Comparison of ENCODE assay signal across 1 cellular context in genomic region chr1:89994805-89995594, GRCh38.
A peak's percentile ranks its signal among the peaks of the same experiment; 100 is the strongest.
TF ChIP-seq lines count a peak whose summit lies in the region.

A gene with protein sequence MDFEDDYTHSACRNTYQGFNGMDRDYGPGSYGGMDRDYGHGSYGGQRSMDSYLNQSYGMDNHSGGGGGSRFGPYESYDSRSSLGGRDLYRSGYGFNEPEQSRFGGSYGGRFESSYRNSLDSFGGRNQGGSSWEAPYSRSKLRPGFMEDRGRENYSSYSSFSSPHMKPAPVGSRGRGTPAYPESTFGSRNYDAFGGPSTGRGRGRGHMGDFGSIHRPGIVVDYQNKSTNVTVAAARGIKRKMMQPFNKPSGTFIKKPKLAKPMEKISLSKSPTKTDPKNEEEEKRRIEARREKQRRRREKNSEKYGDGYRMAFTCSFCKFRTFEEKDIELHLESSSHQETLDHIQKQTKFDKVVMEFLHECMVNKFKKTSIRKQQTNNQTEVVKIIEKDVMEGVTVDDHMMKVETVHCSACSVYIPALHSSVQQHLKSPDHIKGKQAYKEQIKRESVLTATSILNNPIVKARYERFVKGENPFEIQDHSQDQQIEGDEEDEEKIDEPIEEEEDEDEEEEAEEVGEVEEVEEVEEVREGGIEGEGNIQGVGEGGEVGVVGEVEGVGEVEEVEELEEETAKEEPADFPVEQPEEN (plus strand): TSS chr1:89995110. CDS start chr1:89995258, 148 bp downstream.

TF ChIP-seq in HepG2, 621 proteins besides CTCF, POLR2A, EP300 and RAD21 (continued from another document and continues in another):
- TF ChIP-seq, protein P1, sequence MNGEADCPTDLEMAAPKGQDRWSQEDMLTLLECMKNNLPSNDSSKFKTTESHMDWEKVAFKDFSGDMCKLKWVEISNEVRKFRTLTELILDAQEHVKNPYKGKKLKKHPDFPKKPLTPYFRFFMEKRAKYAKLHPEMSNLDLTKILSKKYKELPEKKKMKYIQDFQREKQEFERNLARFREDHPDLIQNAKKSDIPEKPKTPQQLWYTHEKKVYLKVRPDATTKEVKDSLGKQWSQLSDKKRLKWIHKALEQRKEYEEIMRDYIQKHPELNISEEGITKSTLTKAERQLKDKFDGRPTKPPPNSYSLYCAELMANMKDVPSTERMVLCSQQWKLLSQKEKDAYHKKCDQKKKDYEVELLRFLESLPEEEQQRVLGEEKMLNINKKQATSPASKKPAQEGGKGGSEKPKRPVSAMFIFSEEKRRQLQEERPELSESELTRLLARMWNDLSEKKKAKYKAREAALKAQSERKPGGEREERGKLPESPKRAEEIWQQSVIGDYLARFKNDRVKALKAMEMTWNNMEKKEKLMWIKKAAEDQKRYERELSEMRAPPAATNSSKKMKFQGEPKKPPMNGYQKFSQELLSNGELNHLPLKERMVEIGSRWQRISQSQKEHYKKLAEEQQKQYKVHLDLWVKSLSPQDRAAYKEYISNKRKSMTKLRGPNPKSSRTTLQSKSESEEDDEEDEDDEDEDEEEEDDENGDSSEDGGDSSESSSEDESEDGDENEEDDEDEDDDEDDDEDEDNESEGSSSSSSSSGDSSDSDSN (CRISPR knock-in tag; IDR thresholded peaks at IDR 0.05): peak; percentile 98
- TF ChIP-seq, protein P2, sequence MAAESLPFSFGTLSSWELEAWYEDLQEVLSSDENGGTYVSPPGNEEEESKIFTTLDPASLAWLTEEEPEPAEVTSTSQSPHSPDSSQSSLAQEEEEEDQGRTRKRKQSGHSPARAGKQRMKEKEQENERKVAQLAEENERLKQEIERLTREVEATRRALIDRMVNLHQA (CRISPR knock-in tag; IDR thresholded peaks at IDR 0.05): no peak
- TF ChIP-seq ZNF296 (CRISPR knock-in tag; conservative IDR thresholded peaks at IDR 0.05) (peak; percentile 77; the same call in 1 of the 2 replicates), PHF8 (CRISPR knock-in tag; IDR thresholded peaks at IDR 0.05) (peak; percentile 99), MTA1 (CRISPR knock-in tag; IDR thresholded peaks at IDR 0.05; ENCODE audit: borderline replicate concordance) (peak; percentile 83; the same call in 1 of the 2 replicates), NCOA5 (CRISPR knock-in tag; IDR thresholded peaks at IDR 0.05) (no peak), POLR2G (IDR thresholded peaks at IDR 0.05; ENCODE audit: low read depth, low read length) (peak; percentile 97), ZSCAN21 (CRISPR knock-in tag; IDR thresholded peaks at IDR 0.05; ENCODE audit: borderline replicate concordance) (peak; percentile 93), ATF7-NPFF (CRISPR knock-in tag; IDR thresholded peaks at IDR 0.05; ENCODE audit: low read depth) (peak; percentile 51; the same call in 1 of the 2 replicates), ZNF790 (CRISPR knock-in tag; IDR thresholded peaks at IDR 0.05; ENCODE audit: borderline replicate concordance) (no peak), MAZ (IDR thresholded peaks at IDR 0.05; ENCODE audit: borderline replicate concordance, low read depth, low read length) (0 out of 2 replicates have a peak, but pooled peaks have one; percentile 27), MAZ (CRISPR knock-in tag; IDR thresholded peaks at IDR 0.05; ENCODE audit: low read depth) (peak; percentile 83), RARA (CRISPR knock-in tag; IDR thresholded peaks at IDR 0.05) (no peak), RBAK (CRISPR knock-in tag; IDR thresholded peaks at IDR 0.05) (0 out of 2 replicates have a peak, but pooled peaks have one; percentile 60), GTF2F1 (IDR thresholded peaks at IDR 0.05; ENCODE audit: low read length) (no peak), ONECUT2 (CRISPR knock-in tag; IDR thresholded peaks at IDR 0.05) (no peak), ZBTB46 (CRISPR knock-in tag; IDR thresholded peaks at IDR 0.05; ENCODE audit: borderline replicate concordance) (no peak), ZBTB42 (CRISPR knock-in tag; IDR thresholded peaks at IDR 0.05) (peak; percentile 83; the same call in 1 of the 2 replicates), RBM39 (IDR thresholded peaks at IDR 0.05; ENCODE audit: low read depth, low read length, poor library complexity, severe bottlenecking) (peak; percentile 77), MBD4 (IDR thresholded peaks at IDR 0.05; ENCODE audit: borderline replicate concordance, low read length) (no peak), CREM (IDR thresholded peaks at IDR 0.05) (no peak; the same call in 1 of the 2 replicates), CREM (CRISPR knock-in tag; IDR thresholded peaks at IDR 0.05) (no peak), ZMYM3 (CRISPR knock-in tag; IDR thresholded peaks at IDR 0.05) (0 out of 2 replicates have a peak, but pooled peaks have one; percentile 26), TSC22D2 (CRISPR knock-in tag; IDR thresholded peaks at IDR 0.05; ENCODE audit: borderline replicate concordance) (peak; percentile 75), ZNF619 (CRISPR knock-in tag; IDR thresholded peaks at IDR 0.05) (peak; percentile 76; the same call in 1 of the 2 replicates), STAT5B (CRISPR knock-in tag; IDR thresholded peaks at IDR 0.05) (no peak)
- TF ChIP-seq, protein P3, sequence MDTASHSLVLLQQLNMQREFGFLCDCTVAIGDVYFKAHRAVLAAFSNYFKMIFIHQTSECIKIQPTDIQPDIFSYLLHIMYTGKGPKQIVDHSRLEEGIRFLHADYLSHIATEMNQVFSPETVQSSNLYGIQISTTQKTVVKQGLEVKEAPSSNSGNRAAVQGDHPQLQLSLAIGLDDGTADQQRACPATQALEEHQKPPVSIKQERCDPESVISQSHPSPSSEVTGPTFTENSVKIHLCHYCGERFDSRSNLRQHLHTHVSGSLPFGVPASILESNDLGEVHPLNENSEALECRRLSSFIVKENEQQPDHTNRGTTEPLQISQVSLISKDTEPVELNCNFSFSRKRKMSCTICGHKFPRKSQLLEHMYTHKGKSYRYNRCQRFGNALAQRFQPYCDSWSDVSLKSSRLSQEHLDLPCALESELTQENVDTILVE (CRISPR knock-in tag; IDR thresholded peaks at IDR 0.05): peak; percentile 72; the same call in 1 of the 2 replicates
- TF ChIP-seq, protein P4, sequence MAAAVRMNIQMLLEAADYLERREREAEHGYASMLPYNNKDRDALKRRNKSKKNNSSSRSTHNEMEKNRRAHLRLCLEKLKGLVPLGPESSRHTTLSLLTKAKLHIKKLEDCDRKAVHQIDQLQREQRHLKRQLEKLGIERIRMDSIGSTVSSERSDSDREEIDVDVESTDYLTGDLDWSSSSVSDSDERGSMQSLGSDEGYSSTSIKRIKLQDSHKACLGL (CRISPR knock-in tag; IDR thresholded peaks at IDR 0.05): peak; percentile 62; the same call in 1 of the 2 replicates
- TF ChIP-seq, protein P5, sequence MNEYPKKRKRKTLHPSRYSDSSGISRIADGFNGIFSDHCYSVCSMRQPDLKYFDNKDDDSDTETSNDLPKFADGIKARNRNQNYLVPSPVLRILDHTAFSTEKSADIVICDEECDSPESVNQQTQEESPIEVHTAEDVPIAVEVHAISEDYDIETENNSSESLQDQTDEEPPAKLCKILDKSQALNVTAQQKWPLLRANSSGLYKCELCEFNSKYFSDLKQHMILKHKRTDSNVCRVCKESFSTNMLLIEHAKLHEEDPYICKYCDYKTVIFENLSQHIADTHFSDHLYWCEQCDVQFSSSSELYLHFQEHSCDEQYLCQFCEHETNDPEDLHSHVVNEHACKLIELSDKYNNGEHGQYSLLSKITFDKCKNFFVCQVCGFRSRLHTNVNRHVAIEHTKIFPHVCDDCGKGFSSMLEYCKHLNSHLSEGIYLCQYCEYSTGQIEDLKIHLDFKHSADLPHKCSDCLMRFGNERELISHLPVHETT (CRISPR knock-in tag; conservative IDR thresholded peaks at IDR 0.05): peak; percentile 77
- TF ChIP-seq, protein P6, sequence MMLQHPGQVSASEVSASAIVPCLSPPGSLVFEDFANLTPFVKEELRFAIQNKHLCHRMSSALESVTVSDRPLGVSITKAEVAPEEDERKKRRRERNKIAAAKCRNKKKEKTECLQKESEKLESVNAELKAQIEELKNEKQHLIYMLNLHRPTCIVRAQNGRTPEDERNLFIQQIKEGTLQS (CRISPR knock-in tag; IDR thresholded peaks at IDR 0.05): no peak
- TF ChIP-seq, protein P7, sequence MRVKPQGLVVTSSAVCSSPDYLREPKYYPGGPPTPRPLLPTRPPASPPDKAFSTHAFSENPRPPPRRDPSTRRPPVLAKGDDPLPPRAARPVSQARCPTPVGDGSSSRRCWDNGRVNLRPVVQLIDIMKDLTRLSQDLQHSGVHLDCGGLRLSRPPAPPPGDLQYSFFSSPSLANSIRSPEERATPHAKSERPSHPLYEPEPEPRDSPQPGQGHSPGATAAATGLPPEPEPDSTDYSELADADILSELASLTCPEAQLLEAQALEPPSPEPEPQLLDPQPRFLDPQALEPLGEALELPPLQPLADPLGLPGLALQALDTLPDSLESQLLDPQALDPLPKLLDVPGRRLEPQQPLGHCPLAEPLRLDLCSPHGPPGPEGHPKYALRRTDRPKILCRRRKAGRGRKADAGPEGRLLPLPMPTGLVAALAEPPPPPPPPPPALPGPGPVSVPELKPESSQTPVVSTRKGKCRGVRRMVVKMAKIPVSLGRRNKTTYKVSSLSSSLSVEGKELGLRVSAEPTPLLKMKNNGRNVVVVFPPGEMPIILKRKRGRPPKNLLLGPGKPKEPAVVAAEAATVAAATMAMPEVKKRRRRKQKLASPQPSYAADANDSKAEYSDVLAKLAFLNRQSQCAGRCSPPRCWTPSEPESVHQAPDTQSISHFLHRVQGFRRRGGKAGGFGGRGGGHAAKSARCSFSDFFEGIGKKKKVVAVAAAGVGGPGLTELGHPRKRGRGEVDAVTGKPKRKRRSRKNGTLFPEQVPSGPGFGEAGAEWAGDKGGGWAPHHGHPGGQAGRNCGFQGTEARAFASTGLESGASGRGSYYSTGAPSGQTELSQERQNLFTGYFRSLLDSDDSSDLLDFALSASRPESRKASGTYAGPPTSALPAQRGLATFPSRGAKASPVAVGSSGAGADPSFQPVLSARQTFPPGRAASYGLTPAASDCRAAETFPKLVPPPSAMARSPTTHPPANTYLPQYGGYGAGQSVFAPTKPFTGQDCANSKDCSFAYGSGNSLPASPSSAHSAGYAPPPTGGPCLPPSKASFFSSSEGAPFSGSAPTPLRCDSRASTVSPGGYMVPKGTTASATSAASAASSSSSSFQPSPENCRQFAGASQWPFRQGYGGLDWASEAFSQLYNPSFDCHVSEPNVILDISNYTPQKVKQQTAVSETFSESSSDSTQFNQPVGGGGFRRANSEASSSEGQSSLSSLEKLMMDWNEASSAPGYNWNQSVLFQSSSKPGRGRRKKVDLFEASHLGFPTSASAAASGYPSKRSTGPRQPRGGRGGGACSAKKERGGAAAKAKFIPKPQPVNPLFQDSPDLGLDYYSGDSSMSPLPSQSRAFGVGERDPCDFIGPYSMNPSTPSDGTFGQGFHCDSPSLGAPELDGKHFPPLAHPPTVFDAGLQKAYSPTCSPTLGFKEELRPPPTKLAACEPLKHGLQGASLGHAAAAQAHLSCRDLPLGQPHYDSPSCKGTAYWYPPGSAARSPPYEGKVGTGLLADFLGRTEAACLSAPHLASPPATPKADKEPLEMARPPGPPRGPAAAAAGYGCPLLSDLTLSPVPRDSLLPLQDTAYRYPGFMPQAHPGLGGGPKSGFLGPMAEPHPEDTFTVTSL (CRISPR knock-in tag; IDR thresholded peaks at IDR 0.05; ENCODE audit: borderline replicate concordance): peak; percentile 59; the same call in 1 of the 2 replicates
- TF ChIP-seq, protein P8, sequence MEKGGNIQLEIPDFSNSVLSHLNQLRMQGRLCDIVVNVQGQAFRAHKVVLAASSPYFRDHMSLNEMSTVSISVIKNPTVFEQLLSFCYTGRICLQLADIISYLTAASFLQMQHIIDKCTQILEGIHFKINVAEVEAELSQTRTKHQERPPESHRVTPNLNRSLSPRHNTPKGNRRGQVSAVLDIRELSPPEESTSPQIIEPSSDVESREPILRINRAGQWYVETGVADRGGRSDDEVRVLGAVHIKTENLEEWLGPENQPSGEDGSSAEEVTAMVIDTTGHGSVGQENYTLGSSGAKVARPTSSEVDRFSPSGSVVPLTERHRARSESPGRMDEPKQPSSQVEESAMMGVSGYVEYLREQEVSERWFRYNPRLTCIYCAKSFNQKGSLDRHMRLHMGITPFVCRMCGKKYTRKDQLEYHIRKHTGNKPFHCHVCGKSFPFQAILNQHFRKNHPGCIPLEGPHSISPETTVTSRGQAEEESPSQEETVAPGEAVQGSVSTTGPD (CRISPR knock-in tag; IDR thresholded peaks at IDR 0.05): no peak
- TF ChIP-seq, protein P9, sequence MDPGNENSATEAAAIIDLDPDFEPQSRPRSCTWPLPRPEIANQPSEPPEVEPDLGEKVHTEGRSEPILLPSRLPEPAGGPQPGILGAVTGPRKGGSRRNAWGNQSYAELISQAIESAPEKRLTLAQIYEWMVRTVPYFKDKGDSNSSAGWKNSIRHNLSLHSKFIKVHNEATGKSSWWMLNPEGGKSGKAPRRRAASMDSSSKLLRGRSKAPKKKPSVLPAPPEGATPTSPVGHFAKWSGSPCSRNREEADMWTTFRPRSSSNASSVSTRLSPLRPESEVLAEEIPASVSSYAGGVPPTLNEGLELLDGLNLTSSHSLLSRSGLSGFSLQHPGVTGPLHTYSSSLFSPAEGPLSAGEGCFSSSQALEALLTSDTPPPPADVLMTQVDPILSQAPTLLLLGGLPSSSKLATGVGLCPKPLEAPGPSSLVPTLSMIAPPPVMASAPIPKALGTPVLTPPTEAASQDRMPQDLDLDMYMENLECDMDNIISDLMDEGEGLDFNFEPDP (CRISPR knock-in tag; conservative IDR thresholded peaks at IDR 0.05): no peak
- TF ChIP-seq, protein P10, sequence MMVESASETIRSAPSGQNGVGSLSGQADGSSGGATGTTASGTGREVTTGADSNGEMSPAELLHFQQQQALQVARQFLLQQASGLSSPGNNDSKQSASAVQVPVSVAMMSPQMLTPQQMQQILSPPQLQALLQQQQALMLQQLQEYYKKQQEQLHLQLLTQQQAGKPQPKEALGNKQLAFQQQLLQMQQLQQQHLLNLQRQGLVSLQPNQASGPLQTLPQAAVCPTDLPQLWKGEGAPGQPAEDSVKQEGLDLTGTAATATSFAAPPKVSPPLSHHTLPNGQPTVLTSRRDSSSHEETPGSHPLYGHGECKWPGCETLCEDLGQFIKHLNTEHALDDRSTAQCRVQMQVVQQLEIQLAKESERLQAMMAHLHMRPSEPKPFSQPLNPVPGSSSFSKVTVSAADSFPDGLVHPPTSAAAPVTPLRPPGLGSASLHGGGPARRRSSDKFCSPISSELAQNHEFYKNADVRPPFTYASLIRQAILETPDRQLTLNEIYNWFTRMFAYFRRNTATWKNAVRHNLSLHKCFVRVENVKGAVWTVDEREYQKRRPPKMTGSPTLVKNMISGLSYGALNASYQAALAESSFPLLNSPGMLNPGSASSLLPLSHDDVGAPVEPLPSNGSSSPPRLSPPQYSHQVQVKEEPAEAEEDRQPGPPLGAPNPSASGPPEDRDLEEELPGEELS (CRISPR knock-in tag; IDR thresholded peaks at IDR 0.05): 0 out of 2 replicates have a peak, but pooled peaks have one; percentile 16
